ENCODE assay signal across 29 cellular contexts in genomic region chr18:78589916-78590437, GRCh38.
DNase-seq lines count a peak whose midpoint lies in the region; ATAC-seq, FAIRE-seq and TF ChIP-seq lines count a peak whose summit lies in the region.
"Had no signal": no experiment of that assay in that cellular context is flagged by ENCODE, and none has a peak within 500 bp of the region (broad histone marks: within the 10 kb centered on the region; RNA-seq: fewer than 3 reads in every experiment).

No MANE protein-coding gene starts in this region.

- CTCF ChIA-PET in HepG2 (lab: Yijun Ruan, JAX; ENCODE audit: low intra/inter-chr PET ratio, low total read pairs): no interaction called here

- 5% methylated on average over 4 of the region's 9 CpGs for WGBS in HepG2 (ENCODE audit: low lambda C conversion rate)
- WGBS in right lobe of liver (ENCODE audit: insufficient coverage, low coverage, low lambda C conversion rate, missing lambda C conversion rate): 55% methylated on average over 8 of the region's 9 CpGs
- WGBS in trophoblast cell (ENCODE audit: extremely low coverage, insufficient coverage, insufficient read length): no CpG with 5 or more reads among the region's 9 CpGs
- 77% methylated on average over 7 of the region's 9 CpGs for WGBS in esophagus muscularis mucosa

- no peaks in the 10 kb centered on the region for H4K20me1 ChIP-seq in HepG2 (ENCODE audit: insufficient read depth, low read length)
- H4K20me1 ChIP-seq: BLaER1 had no signal

- ATAC-seq in HepG2: no peak
- ATAC-seq in right lobe of liver: no peak
- ATAC-seq in sciatic nerve: no peak
- ATAC-seq in natural killer cell treated with Interleukin-12 subunit alpha and Interleukin-12 subunit beta and Interleukin-15 and Interleukin-18, amount 100 ng/mL, for 72 hours: no peak
- ATAC-seq: GM12878 had no signal

- H3K4me3 ChIP-seq in HepG2 (replicated peaks in 1 of 3; ENCODE audit: insufficient read depth in 1 of 3, low read depth in 2 of 3, low read length in 3 of 3): no peak overlapping the region
- H3K4me3 ChIP-seq in right lobe of liver: no peak overlapping the region
- peak overlapping the region; percentile 20 for H3K4me3 ChIP-seq in trophoblast cell (ENCODE audit: low read depth, low read length)
- H3K4me3 ChIP-seq in esophagus muscularis mucosa: no peak overlapping the region
- H3K4me3 ChIP-seq: BLaER1, GM12878 had no signal

- H3K18ac ChIP-seq in trophoblast cell (ENCODE audit: low read length): no peak overlapping the region

- H3K27me3 ChIP-seq in HepG2 (ENCODE audit: control insufficient read depth in 1 of 2, insufficient read depth in 2 of 2, low read length in 2 of 2) (peaks cover 0 to 38% of the 10 kb centered on the region in 2 experiments), right lobe of liver (no peaks in the 10 kb centered on the region), trophoblast cell (ENCODE audit: insufficient read depth, low read length) (no peaks in the 10 kb centered on the region), esophagus muscularis mucosa (peaks cover 0 to 11% (median 0%) of the 10 kb centered on the region in 4 donors)
- H3K27me3 ChIP-seq: BE2C, BLaER1 had no signal

- no peaks in the 10 kb centered on the region for H3K27me3 Mint-ChIP-seq in natural killer cell treated with Interleukin-12 subunit alpha and Interleukin-12 subunit beta and Interleukin-15 and Interleukin-18, amount 100 ng/mL, for 72 hours
- H3K27me3 Mint-ChIP-seq: CD4-positive, CD25-positive, alpha-beta regulatory T cell had no signal

- H3K27ac ChIP-seq in HepG2 (ENCODE audit: extremely low read length, insufficient read depth, low read length): no peak overlapping the region
- no peak overlapping the region for H3K27ac ChIP-seq in right lobe of liver
- no peak overlapping the region for H3K27ac ChIP-seq in trophoblast cell (ENCODE audit: low read depth, low read length)
- H3K27ac ChIP-seq in esophagus muscularis mucosa (replicated peaks in 1 of 4): no peak overlapping the region
- H3K27ac ChIP-seq: BLaER1 had no signal

- no peak overlapping the region for H4K8ac ChIP-seq in trophoblast cell (ENCODE audit: low read depth, low read length)

- no peak overlapping the region for H2BK12ac ChIP-seq in trophoblast cell (ENCODE audit: low read length)

- H3K4me1 Mint-ChIP-seq in natural killer cell treated with Interleukin-12 subunit alpha and Interleukin-12 subunit beta and Interleukin-15 and Interleukin-18, amount 100 ng/mL, for 72 hours (ENCODE audit: low read depth in 2 of 2): no peaks in the 10 kb centered on the region
- H3K4me1 Mint-ChIP-seq: CD14-positive monocyte; CD4-positive, alpha-beta memory T cell; CD4-positive, CD25-positive, alpha-beta regulatory T cell; CD8-positive, alpha-beta memory T cell had no signal

- TF ChIP-seq RAD21 in HepG2 (CRISPR knock-in tag; IDR thresholded peaks at IDR 0.05): no peak

- no peak overlapping the region for H3K23ac ChIP-seq in trophoblast cell (ENCODE audit: low read length)

- intact Hi-C loops in HepG2 (cut with micrococcal nuclease; ENCODE audit: unreplicated experiment) (no loop called here), right lobe of liver (cut with DNase I) (no loop called here), sciatic nerve (cut with DNase I) (no loop called here), esophagus muscularis mucosa (cut with DNase I) (no loop called here)

- H3K4me1 ChIP-seq in HepG2 (ENCODE audit: insufficient read depth, low read length): no peaks in the 10 kb centered on the region
- H3K4me1 ChIP-seq in right lobe of liver: no peaks in the 10 kb centered on the region
- no peaks in the 10 kb centered on the region for H3K4me1 ChIP-seq in trophoblast cell (ENCODE audit: control insufficient read depth in 1 of 2, insufficient read depth in 2 of 2, low read length in 2 of 2)
- H3K4me1 ChIP-seq in esophagus muscularis mucosa: no peaks in the 10 kb centered on the region
- H3K4me1 ChIP-seq: BE2C had no signal

- no peak overlapping the region for H3K14ac ChIP-seq in trophoblast cell (ENCODE audit: low read length)

- no peak overlapping the region for H2BK5ac ChIP-seq in trophoblast cell (ENCODE audit: low read depth, low read length, poor library complexity)

- DNase-seq in HepG2 (ENCODE audit: low spot score) (no peak), right lobe of liver (no peak), islet precursor cell (peak; percentile 28), trophoblast cell (no peak), sciatic nerve (ENCODE audit: low spot score) (no peak), esophagus muscularis mucosa (ENCODE audit: extremely low spot score) (no peak)
- no peak for DNase-seq in natural killer cell treated with Interleukin-12 subunit alpha and Interleukin-12 subunit beta and Interleukin-15 and Interleukin-18, amount 100 ng/mL, for 72 hours (ENCODE audit: low spot score)
- DNase-seq: 8988T; ACHN; BE2C; C1 segment of cervical spinal cord; CD4-positive, alpha-beta memory T cell; CD4-positive, CD25-positive, alpha-beta regulatory T cell; CD8-positive, alpha-beta memory T cell; COR-L47; DMS 273 treated with DMSO at 0.1 percent for 48 hours; DMS153; DMS53; DMS79; DND-41; EL; GDM1 had no signal

- POLR2A ChIA-PET in HepG2 (lab: Yijun Ruan, JAX): no interaction called here

- H4K91ac ChIP-seq in trophoblast cell (ENCODE audit: low read depth, low read length): no peak overlapping the region

- in situ Hi-C loops in HepG2 (cut with HindIII; ENCODE audit: extremely low pct_ligation_motif_present, low pct_unique_long_range_greater_than_20kb): no loop called here

- peaks cover 5% of the 10 kb centered on the region for H3K36me3 Mint-ChIP-seq in natural killer cell treated with Interleukin-12 subunit alpha and Interleukin-12 subunit beta and Interleukin-15 and Interleukin-18, amount 100 ng/mL, for 72 hours
- H3K36me3 Mint-ChIP-seq: CD14-positive monocyte; CD4-positive, alpha-beta memory T cell; CD4-positive, CD25-positive, alpha-beta regulatory T cell; CD8-positive, alpha-beta memory T cell had no signal

- H3K9me3 Mint-ChIP-seq in natural killer cell treated with Interleukin-12 subunit alpha and Interleukin-12 subunit beta and Interleukin-15 and Interleukin-18, amount 100 ng/mL, for 72 hours: no peaks in the 10 kb centered on the region

- H3K9ac ChIP-seq in HepG2 (ENCODE audit: insufficient read depth, low read depth, low read length): no peak overlapping the region
- H3K9ac ChIP-seq in trophoblast cell (ENCODE audit: low read length): no peak overlapping the region
- H3K9ac ChIP-seq: BLaER1 had no signal

- TF ChIP-seq POLR2A in HepG2 (IDR thresholded peaks at IDR 0.05; ENCODE audit: insufficient read depth in 1 of 2, low read depth in 2 of 2, low read length in 2 of 2) (no peak), right lobe of liver (IDR thresholded peaks at IDR 0.05) (no peak), esophagus muscularis mucosa (IDR thresholded peaks at IDR 0.05; ENCODE audit: low read depth) (no peak)

- no peak for TF ChIP-seq CTCF in HepG2 (CRISPR knock-in tag; IDR thresholded peaks at IDR 0.05)
- TF ChIP-seq CTCF in right lobe of liver (IDR thresholded peaks at IDR 0.05): no peak
- TF ChIP-seq CTCF in esophagus muscularis mucosa (IDR thresholded peaks at IDR 0.05): no peak

- no peak overlapping the region for H3K27ac Mint-ChIP-seq in natural killer cell treated with Interleukin-12 subunit alpha and Interleukin-12 subunit beta and Interleukin-15 and Interleukin-18, amount 100 ng/mL, for 72 hours
- H3K27ac Mint-ChIP-seq: CD14-positive monocyte; CD4-positive, alpha-beta memory T cell; CD4-positive, CD25-positive, alpha-beta regulatory T cell; CD8-positive, alpha-beta memory T cell had no signal

- no peak overlapping the region for H3K4me3 Mint-ChIP-seq in natural killer cell treated with Interleukin-12 subunit alpha and Interleukin-12 subunit beta and Interleukin-15 and Interleukin-18, amount 100 ng/mL, for 72 hours
- H3K4me3 Mint-ChIP-seq: CD14-positive monocyte; CD4-positive, alpha-beta memory T cell; CD4-positive, CD25-positive, alpha-beta regulatory T cell; CD8-positive, alpha-beta memory T cell had no signal

- no peak for TF ChIP-seq EP300 in HepG2 (IDR thresholded peaks at IDR 0.05; ENCODE audit: low read depth in 2 of 2, low read length in 2 of 2)
- no peak for TF ChIP-seq EP300 in HepG2 (CRISPR knock-in tag; IDR thresholded peaks at IDR 0.05; ENCODE audit: borderline replicate concordance)
- no peak for TF ChIP-seq EP300 in esophagus muscularis mucosa (IDR thresholded peaks at IDR 0.05)

- H4K12ac ChIP-seq in trophoblast cell (ENCODE audit: low read depth, low read length): no peak overlapping the region

- H3K79me2 ChIP-seq in HepG2 (ENCODE audit: insufficient read depth, low read length): no peaks in the 10 kb centered on the region
- H3K79me2 ChIP-seq in trophoblast cell (ENCODE audit: control insufficient read depth, insufficient read depth, low read length, poor library complexity): no peaks in the 10 kb centered on the region

- H3K4ac ChIP-seq in trophoblast cell (ENCODE audit: low read depth, low read length): no peak overlapping the region

- H3K79me1 ChIP-seq in trophoblast cell (ENCODE audit: low read length): no peaks in the 10 kb centered on the region

- no peaks in the 10 kb centered on the region for H3K9me3 ChIP-seq in HepG2 (ENCODE audit: low read length)
- H3K9me3 ChIP-seq in right lobe of liver: no peaks in the 10 kb centered on the region
- no peaks in the 10 kb centered on the region for H3K9me3 ChIP-seq in trophoblast cell (ENCODE audit: insufficient read depth, low read depth, low read length)
- H3K9me3 ChIP-seq in esophagus muscularis mucosa: peaks cover 0 to 11% (median 8%) of the 10 kb centered on the region in 4 donors
- H3K9me3 ChIP-seq: BE2C had no signal

- FAIRE-seq in HepG2 (lab: Jason Lieb, UNC): no peak
- FAIRE-seq: A204.1, GM12878, GM12892, GM18507, GM19239 had no signal

- H3K36me3 ChIP-seq in HepG2 (replicated peaks in 1 of 2; ENCODE audit: control insufficient read depth in 1 of 2, insufficient read depth in 2 of 2, low read length in 2 of 2): no peaks in the 10 kb centered on the region
- no peaks in the 10 kb centered on the region for H3K36me3 ChIP-seq in right lobe of liver
- no peaks in the 10 kb centered on the region for H3K36me3 ChIP-seq in trophoblast cell (ENCODE audit: control insufficient read depth in 1 of 2, insufficient read depth in 2 of 2, low read length in 2 of 2)
- no peaks in the 10 kb centered on the region for H3K36me3 ChIP-seq in esophagus muscularis mucosa
- H3K36me3 ChIP-seq: BE2C, BLaER1 had no signal

- H2BK120ac ChIP-seq in trophoblast cell (ENCODE audit: insufficient read depth, low read length, poor library complexity): no peak overlapping the region

- H2AK5ac ChIP-seq in trophoblast cell (ENCODE audit: low read length): no peak overlapping the region

- BruUV-seq in HepG2 (replicated peaks; lab: Mats Ljungman, UMichigan): no TSS peak

- no peak overlapping the region for H2AFZ ChIP-seq in HepG2 (ENCODE audit: low read length)
- H2AFZ ChIP-seq in trophoblast cell (ENCODE audit: insufficient read depth, low read length, poor library complexity): no peak overlapping the region

- H3K4me2 ChIP-seq in HepG2 (ENCODE audit: low read depth, low read length): no peak overlapping the region
- H3K4me2 ChIP-seq in trophoblast cell (ENCODE audit: low read length): no peak overlapping the region
- H3K4me2 ChIP-seq: BLaER1 had no signal

TF ChIP-seq in HepG2, 621 proteins besides CTCF, POLR2A, EP300 and RAD21 (continues in another document):
- TF ChIP-seq NCOA5 (CRISPR knock-in tag; IDR thresholded peaks at IDR 0.05): no peak
- TF ChIP-seq ATF7 (IDR thresholded peaks at IDR 0.05): peak; percentile 97
- no peak for TF ChIP-seq ATF7 (CRISPR knock-in tag; IDR thresholded peaks at IDR 0.05)
